ENCODE assay signal across 25 cellular contexts in genomic region chr1:46555081-46555432, GRCh38. TPM values are rescaled to one million over a fixed set of nuclear protein-coding genes. Genes with fewer than 3 reads are reported as not detected.
A peak's percentile ranks its signal among the peaks of the same experiment; 100 is the strongest.
DNase-seq lines count a peak whose midpoint lies in the region; ATAC-seq, FAIRE-seq and TF ChIP-seq lines count a peak whose summit lies in the region.
"Had no signal": no experiment of that assay in that cellular context is flagged by ENCODE, and none has a peak within 500 bp of the region (broad histone marks: within the 10 kb centered on the region; RNA-seq: fewer than 3 reads in every experiment).

No MANE protein-coding gene starts in this region.

- TF ChIP-seq POLR2A in HepG2 (IDR thresholded peaks at IDR 0.05; ENCODE audit: insufficient read depth in 1 of 2, low read depth in 2 of 2, low read length in 2 of 2) (no peak), right lobe of liver (IDR thresholded peaks at IDR 0.05) (no peak)

- no peak overlapping the region for H3K9ac ChIP-seq in HepG2 (ENCODE audit: insufficient read depth, low read depth, low read length)
- no peak overlapping the region for H3K9ac ChIP-seq in endodermal cell (ENCODE audit: extremely low read depth, low read length, poor library complexity, severe bottlenecking)
- H3K9ac ChIP-seq: GM23248 had no signal

- TF ChIP-seq EP300 in HepG2 (IDR thresholded peaks at IDR 0.05; ENCODE audit: low read depth in 2 of 2, low read length in 2 of 2), result no peak
- TF ChIP-seq EP300 in HepG2 (CRISPR knock-in tag; IDR thresholded peaks at IDR 0.05; ENCODE audit: borderline replicate concordance), result no peak
- TF ChIP-seq EP300 in Ishikawa (IDR thresholded peaks at IDR 0.05; ENCODE audit: borderline replicate concordance), result no peak

- no peak overlapping the region for H3K4me3 Mint-ChIP-seq in endodermal cell
- H3K4me3 Mint-ChIP-seq: CD4-positive, CD25-positive, alpha-beta regulatory T cell; CD8-positive, alpha-beta memory T cell had no signal

- H3K27ac Mint-ChIP-seq in endodermal cell, result no peak overlapping the region
- H3K27ac Mint-ChIP-seq: CD4-positive, CD25-positive, alpha-beta regulatory T cell had no signal

- H3K4me1 Mint-ChIP-seq in endodermal cell, result no peaks in the 10 kb centered on the region
- H3K4me1 Mint-ChIP-seq: CD4-positive, CD25-positive, alpha-beta regulatory T cell had no signal

- DNase-seq in HepG2 (ENCODE audit: low spot score) (no peak), right lobe of liver (no peak), endodermal cell (peak; percentile 53), upper lobe of right lung (peak; percentile 56), NCI-H128 (lab: John Stamatoyannopoulos, UW; ENCODE audit: unreplicated experiment) (no peak)
- DNase-seq: BE2C; C1 segment of cervical spinal cord; CD4-positive, CD25-positive, alpha-beta regulatory T cell; CD8-positive, alpha-beta memory T cell; DMS 273 treated with DMSO at 0.1 percent for 48 hours; DMS53; DND-41; EL; GM23248; Karpas-422; KBM-7 had no signal

- peaks cover 26% of the 10 kb centered on the region for H3K27me3 Mint-ChIP-seq in endodermal cell (ENCODE audit: insufficient read depth)
- H3K27me3 Mint-ChIP-seq: CD4-positive, CD25-positive, alpha-beta regulatory T cell; CD8-positive, alpha-beta memory T cell had no signal

- no TSS peak for BruUV-seq in HepG2 (replicated peaks; lab: Mats Ljungman, UMichigan)

- ATAC-seq in HepG2, result no peak
- ATAC-seq in right lobe of liver, result no peak
- no peak for ATAC-seq in upper lobe of right lung
- ATAC-seq in GM19452 (IDR thresholded peaks at IDR 0.05; ENCODE audit: unreplicated experiment), result no peak
- no peak for ATAC-seq in GM21381 (IDR thresholded peaks at IDR 0.05; ENCODE audit: unreplicated experiment)
- ATAC-seq: GM12878, HCT116 had no signal

- H3K4me3 ChIP-seq in HepG2 (replicated peaks in 1 of 3; ENCODE audit: insufficient read depth in 1 of 3, low read depth in 2 of 3, low read length in 3 of 3) (no peak overlapping the region), right lobe of liver (no peak overlapping the region), endodermal cell (ENCODE audit: low read length) (no peak overlapping the region), upper lobe of right lung (no peak overlapping the region)
- H3K4me3 ChIP-seq: GM12878, GM23248 had no signal

- H3K4me1 ChIP-seq in HepG2 (ENCODE audit: insufficient read depth, low read length) (peaks cover 11% of the 10 kb centered on the region; the same call in 1 of the 2 replicates), right lobe of liver (no peaks in the 10 kb centered on the region), endodermal cell (ENCODE audit: control insufficient read depth, insufficient read depth, low read length) (no peaks in the 10 kb centered on the region), upper lobe of right lung (no peaks in the 10 kb centered on the region)
- H3K4me1 ChIP-seq: BE2C had no signal

- H3K27ac ChIP-seq in HepG2 (ENCODE audit: extremely low read length, insufficient read depth, low read length) (no peak overlapping the region), right lobe of liver (no peak overlapping the region), endodermal cell (ENCODE audit: low read depth, low read length) (no peak overlapping the region), upper lobe of right lung (no peak overlapping the region)
- H3K27ac ChIP-seq: GM23248 had no signal

- 36% methylated on average over 2 of the region's 5 CpGs for WGBS in HepG2 (ENCODE audit: low lambda C conversion rate)
- no CpG with 5 or more reads among the region's 5 CpGs for WGBS in right lobe of liver (ENCODE audit: insufficient coverage, low coverage, low lambda C conversion rate, missing lambda C conversion rate)
- WGBS in endodermal cell (ENCODE audit: insufficient coverage in 1 of 2, insufficient read length in 1 of 2), 2 experiments, result 78 to 90% methylated on average over 3 to 5 of the region's 5 CpGs

- peaks cover 0 to 3% of the 10 kb centered on the region in 2 experiments; a peak in 2 of 5 replicates for H3K36me3 ChIP-seq in HepG2 (replicated peaks in 1 of 2; ENCODE audit: control insufficient read depth in 1 of 2, insufficient read depth in 2 of 2, low read length in 2 of 2)
- H3K36me3 ChIP-seq in right lobe of liver, result peaks cover 0 to 4% (median 0%) of the 10 kb centered on the region in 4 donors
- no peaks in the 10 kb centered on the region for H3K36me3 ChIP-seq in endodermal cell (ENCODE audit: control insufficient read depth, insufficient read depth, low read length)
- peaks cover 22% of the 10 kb centered on the region for H3K36me3 ChIP-seq in upper lobe of right lung
- H3K36me3 ChIP-seq: BE2C had no signal

- TF ChIP-seq RAD21 in HepG2 (CRISPR knock-in tag; IDR thresholded peaks at IDR 0.05), result no peak
- TF ChIP-seq RAD21 in Ishikawa (IDR thresholded peaks at IDR 0.05; ENCODE audit: low read depth), result no peak

- TF ChIP-seq CTCF in HepG2 (CRISPR knock-in tag; IDR thresholded peaks at IDR 0.05) (no peak), right lobe of liver (IDR thresholded peaks at IDR 0.05) (no peak), endodermal cell (conservative IDR thresholded peaks at IDR 0.05) (no peak), upper lobe of right lung (IDR thresholded peaks at IDR 0.05) (no peak)

- no peaks in the 10 kb centered on the region for H4K20me1 ChIP-seq in HepG2 (ENCODE audit: insufficient read depth, low read length)

- no peak for FAIRE-seq in HepG2 (lab: Jason Lieb, UNC)
- FAIRE-seq: GM12878, GM18507, H54 had no signal

- CTCF ChIA-PET in HepG2 (lab: Yijun Ruan, JAX; ENCODE audit: low intra/inter-chr PET ratio, low total read pairs), result no interaction called here

- intact Hi-C loops in HepG2 (cut with micrococcal nuclease; ENCODE audit: unreplicated experiment), result loop anchor here (10.0 kb wide), 1 partner anchor 170 kb away; no protein-coding TSS in a partner anchor
- intact Hi-C loops in right lobe of liver (cut with DNase I), result no loop called here
- intact Hi-C loops in upper lobe of right lung (cut with DNase I), result no loop called here

- H3K79me2 ChIP-seq in HepG2 (ENCODE audit: insufficient read depth, low read length), result no peaks in the 10 kb centered on the region

- H3K9me3 ChIP-seq in HepG2 (ENCODE audit: low read length) (no peaks in the 10 kb centered on the region), right lobe of liver (no peaks in the 10 kb centered on the region), endodermal cell (ENCODE audit: control insufficient read depth, low read length) (no peaks in the 10 kb centered on the region), upper lobe of right lung (no peaks in the 10 kb centered on the region)
- H3K9me3 ChIP-seq: BE2C had no signal

- H2AFZ ChIP-seq in HepG2 (ENCODE audit: low read length), result no peak overlapping the region
- H2AFZ ChIP-seq: GM23248 had no signal

- H3K27me3 ChIP-seq in HepG2 (ENCODE audit: control insufficient read depth in 1 of 2, insufficient read depth in 2 of 2, low read length in 2 of 2) (peaks cover 0 to 7% of the 10 kb centered on the region in 2 experiments; a peak in 1 of 5 replicates), right lobe of liver (no peaks in the 10 kb centered on the region), endodermal cell (ENCODE audit: control insufficient read depth, insufficient read depth, low read length, poor library complexity, severe bottlenecking) (no peaks in the 10 kb centered on the region), upper lobe of right lung (no peaks in the 10 kb centered on the region)
- H3K27me3 ChIP-seq: BE2C had no signal

- no peak overlapping the region for H3K4me2 ChIP-seq in HepG2 (ENCODE audit: low read depth, low read length)

- POLR2A ChIA-PET in HepG2 (lab: Yijun Ruan, JAX), result no interaction called here

- no peaks in the 10 kb centered on the region for H3K36me3 Mint-ChIP-seq in endodermal cell (ENCODE audit: low read depth)

- in situ Hi-C loops in HepG2 (cut with HindIII; ENCODE audit: extremely low pct_ligation_motif_present, low pct_unique_long_range_greater_than_20kb), result no loop called here

- no peaks in the 10 kb centered on the region for H3K9me3 Mint-ChIP-seq in endodermal cell
- H3K9me3 Mint-ChIP-seq: CD4-positive, CD25-positive, alpha-beta regulatory T cell; CD8-positive, alpha-beta memory T cell had no signal

RNA-seq across cellular contexts. Expression of gene KNCN, which starts 3.6 kb away (rescaled TPM):
- total RNA-seq in HepG2 (2016; rRNA removed; fragmentation: Illumina TruSeq; extraction: Trizol), result not detected in 2 replicates
- total RNA-seq in HepG2 (2016; cell fraction: cytosol; rRNA removed; fragmentation: Illumina TruSeq; extraction: Trizol; ENCODE audit: low read depth), result not detected in 2 replicates
- not detected in 2 replicates for total RNA-seq in HepG2 (2016; cell fraction: insoluble cytoplasmic fraction; rRNA removed; fragmentation: Illumina TruSeq; extraction: Trizol)
- not detected in 2 replicates for total RNA-seq in HepG2 (2016; cell fraction: membrane; rRNA removed; fragmentation: Illumina TruSeq; extraction: Trizol)
- not detected in 2 replicates for total RNA-seq in HepG2 (2016; cell fraction: nucleus; rRNA removed; fragmentation: Illumina TruSeq; extraction: Trizol)
- polyA plus RNA-seq in HepG2 (2011; rRNA removed), result not detected in 2 replicates
- not detected in 2 replicates for polyA plus RNA-seq in HepG2 (2011; cell fraction: cytosol; rRNA removed)
- not detected in 2 replicates for polyA plus RNA-seq in HepG2 (2011; cell fraction: nucleus; rRNA removed)
- not detected in 2 replicates for polyA plus RNA-seq in HepG2 (2012)
- not detected in 2 replicates for polyA plus RNA-seq in HepG2 (2016; cell fraction: cytosol; fragmentation: Illumina TruSeq; extraction: Trizol; ENCODE audit: low read depth)
- not detected in 2 replicates for polyA plus RNA-seq in HepG2 (2016; cell fraction: insoluble cytoplasmic fraction; fragmentation: Illumina TruSeq; extraction: Trizol; ENCODE audit: low read depth)
- not detected in 2 replicates for polyA plus RNA-seq in HepG2 (2016; cell fraction: membrane; fragmentation: Illumina TruSeq; extraction: Trizol; ENCODE audit: low read depth)
- polyA plus RNA-seq in HepG2 (2016; cell fraction: nucleus; fragmentation: Illumina TruSeq; extraction: Trizol; ENCODE audit: insufficient read depth, low read depth), result not detected in 2 replicates
- polyA minus RNA-seq in HepG2 (2011; rRNA and poly(A)+ RNA removed; ENCODE audit: low replicate concordance), result not detected in 2 replicates
- not detected in 2 replicates for polyA minus RNA-seq in HepG2 (2011; cell fraction: cytosol; rRNA and poly(A)+ RNA removed)
- polyA minus RNA-seq in HepG2 (2011; cell fraction: nucleus; rRNA and poly(A)+ RNA removed), result not detected in 2 replicates
- not detected for total RNA-seq in right lobe of liver
- not detected for total RNA-seq in endodermal cell
- polyA plus RNA-seq in endodermal cell (2013, experiment 1 of 2), result 0.18 TPM
- polyA plus RNA-seq in endodermal cell (2013, experiment 2 of 2), result not detected
- total RNA-seq in upper lobe of right lung, result not detected
- total RNA-seq: A172; CD4-positive, CD25-positive, alpha-beta regulatory T cell; CD8-positive, alpha-beta memory T cell; G401; GM12878; GM23248 had no signal
- polyA plus RNA-seq: CD4-positive, CD25-positive, alpha-beta regulatory T cell; CD8-positive, alpha-beta memory T cell; GM12878; GM23248 had no signal

RNA-seq across cellular contexts. Expression of gene MKNK1, which starts 49.0 kb away (rescaled TPM):
- 14.7 and 18.5 TPM in 2 replicates for total RNA-seq in HepG2 (2016; rRNA removed; fragmentation: Illumina TruSeq; extraction: Trizol)
- total RNA-seq in HepG2 (2016; cell fraction: cytosol; rRNA removed; fragmentation: Illumina TruSeq; extraction: Trizol; ENCODE audit: low read depth), result 10.5 and 13.8 TPM in 2 replicates
- 14.4 and 19.1 TPM in 2 replicates for total RNA-seq in HepG2 (2016; cell fraction: insoluble cytoplasmic fraction; rRNA removed; fragmentation: Illumina TruSeq; extraction: Trizol)
- 13.7 and 15.8 TPM in 2 replicates for total RNA-seq in HepG2 (2016; cell fraction: membrane; rRNA removed; fragmentation: Illumina TruSeq; extraction: Trizol)
- 21.2 and 21.4 TPM in 2 replicates for total RNA-seq in HepG2 (2016; cell fraction: nucleus; rRNA removed; fragmentation: Illumina TruSeq; extraction: Trizol)
- 24.1 and 25.6 TPM in 2 replicates for polyA plus RNA-seq in HepG2 (2011; rRNA removed)
- polyA plus RNA-seq in HepG2 (2011; cell fraction: cytosol; rRNA removed), result 16.8 and 17.9 TPM in 2 replicates
- polyA plus RNA-seq in HepG2 (2011; cell fraction: nucleus; rRNA removed), result 84.8 and 85.6 TPM in 2 replicates
- polyA plus RNA-seq in HepG2 (2012), result 16.8 and 18.6 TPM in 2 replicates
- polyA plus RNA-seq in HepG2 (2016; cell fraction: cytosol; fragmentation: Illumina TruSeq; extraction: Trizol; ENCODE audit: low read depth), result 16.7 and 21.4 TPM in 2 replicates
- 20.0 and 23.4 TPM in 2 replicates for polyA plus RNA-seq in HepG2 (2016; cell fraction: insoluble cytoplasmic fraction; fragmentation: Illumina TruSeq; extraction: Trizol; ENCODE audit: low read depth)
- 14.8 and 17.5 TPM in 2 replicates for polyA plus RNA-seq in HepG2 (2016; cell fraction: membrane; fragmentation: Illumina TruSeq; extraction: Trizol; ENCODE audit: low read depth)
- 65.1 and 68.0 TPM in 2 replicates for polyA plus RNA-seq in HepG2 (2016; cell fraction: nucleus; fragmentation: Illumina TruSeq; extraction: Trizol; ENCODE audit: insufficient read depth, low read depth)
- 29.1 and 38.2 TPM in 2 replicates for polyA minus RNA-seq in HepG2 (2011; rRNA and poly(A)+ RNA removed; ENCODE audit: low replicate concordance)
- polyA minus RNA-seq in HepG2 (2011; cell fraction: cytosol; rRNA and poly(A)+ RNA removed), result 10.8 and 13.0 TPM in 2 replicates
- 36.7 and 41.2 TPM in 2 replicates for polyA minus RNA-seq in HepG2 (2011; cell fraction: nucleus; rRNA and poly(A)+ RNA removed)
- total RNA-seq in right lobe of liver, result 10 to 100 TPM; 17.5 to 27.2 (median 20.8) TPM
- total RNA-seq in endodermal cell, result 10 to 100 TPM; 19.9 to 28.5 TPM
- 22.8 TPM for polyA plus RNA-seq in endodermal cell (2013, experiment 1 of 2)
- 22.0 TPM for polyA plus RNA-seq in endodermal cell (2013, experiment 2 of 2)
- total RNA-seq in upper lobe of right lung, result 61.1 TPM

Comparison
In these comparisons a context has a peak if more than half of its experiments do, and no peak if none do; other contexts are left out.
1. DNase-seq: peak in endodermal cell (single experiment) and upper lobe of right lung (single experiment); none in HepG2 (single experiment), right lobe of liver (0 of 3) and NCI-H128 (single experiment).